23 cellular contexts compared by ENCODE assay signal in the genomic region with DNA sequence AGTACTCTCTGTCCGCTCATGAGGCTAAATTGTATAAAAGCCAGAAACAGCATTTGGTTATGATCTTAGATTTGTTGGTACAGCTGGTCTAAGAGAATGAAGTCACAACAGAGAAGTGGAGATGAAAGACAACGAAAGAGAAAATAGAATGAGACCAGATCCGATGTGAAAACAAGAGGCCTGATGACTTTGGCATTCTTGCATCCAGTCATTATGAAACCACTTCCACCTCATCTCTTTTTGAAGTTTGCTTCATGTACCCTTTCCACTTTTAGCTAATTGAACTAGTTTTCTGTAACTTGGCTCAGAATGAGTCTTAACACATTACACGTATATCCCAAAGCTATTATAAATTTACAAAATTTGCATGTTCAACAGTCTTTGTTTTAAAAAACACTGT.
"Had no signal": no experiment of that assay in that cellular context is flagged by ENCODE, and none has a peak within 500 bp of the region (broad histone marks: within the 10 kb centered on the region; RNA-seq: fewer than 3 reads in every experiment).

No MANE protein-coding gene starts in this region.

- H3K4me3 ChIP-seq: colonic mucosa, esophagus squamous epithelium, gastroesophageal sphincter, left ventricle myocardium inferior, lower lobe of right lung, psoas muscle, right lobe of liver, testis, tibial nerve had no signal

- H3K36me3 ChIP-seq: colonic mucosa, esophagus squamous epithelium, gastroesophageal sphincter, left ventricle myocardium inferior, lower lobe of right lung, right lobe of liver, tibial nerve had no signal

- H3K9me3 ChIP-seq: colonic mucosa, esophagus squamous epithelium, gastroesophageal sphincter, lower lobe of right lung, right lobe of liver, testis, tibial nerve had no signal

- DNase-seq: colonic mucosa; dermis blood vessel endothelial cell; esophagus squamous epithelium; foreskin fibroblast; glutamatergic neuron; immature natural killer cell; kidney; left cardiac atrium; left ventricle myocardium inferior; lower lobe of right lung; midbrain; occipital lobe; psoas muscle; retina; right lobe of liver; stimulated activated CD4-positive, alpha-beta T cell treated with anti-CD3 and anti-CD28 coated beads, Interleukin-4, amount 100 ng/mL, for 1 hour; stimulated activated CD8-positive, alpha-beta memory T cell treated with anti-CD3 and anti-CD28 coated beads, Interleukin-4, amount 100 ng/mL, for 48 hours; stimulated activated naive CD8-positive, alpha-beta T cell treated with anti-CD3 and anti-CD28 coated beads, Interleukin-15, Interleukin-2, amounts not matched to agents 100 U/mL and 50 U/mL, for 24 hours; testis had no signal

- H3K4me1 ChIP-seq: colonic mucosa, esophagus squamous epithelium, gastroesophageal sphincter, left ventricle myocardium inferior, lower lobe of right lung, psoas muscle, right lobe of liver, testis, tibial nerve had no signal

- H3K27me3 ChIP-seq: colonic mucosa, esophagus squamous epithelium, gastroesophageal sphincter, right lobe of liver, testis, tibial nerve had no signal

- ATAC-seq: gastroesophageal sphincter; left cardiac atrium; lower lobe of right lung; natural killer cell treated with Interleukin-12 subunit alpha and Interleukin-12 subunit beta and Interleukin-15 and Interleukin-18, amount 100 ng/mL, for 72 hours; psoas muscle; right lobe of liver; stimulated activated effector memory CD8-positive, alpha-beta T cell treated with anti-CD3 and anti-CD28 coated beads, Interleukin-12 subunit alpha, Interleukin-12 subunit beta, amount 100 ng/mL, for 72 hours; stimulated activated naive CD8-positive, alpha-beta T cell treated with anti-CD3 and anti-CD28 coated beads, Interleukin-15, Interleukin-2, amounts not matched to agents 100 U/mL and 50 U/mL, for 24 hours had no signal

- H3K27ac ChIP-seq: colonic mucosa, esophagus squamous epithelium, gastroesophageal sphincter, left ventricle myocardium inferior, lower lobe of right lung, psoas muscle, right lobe of liver, testis, tibial nerve had no signal
